ENCODE assay signal across 9 cellular contexts in the genomic region with DNA sequence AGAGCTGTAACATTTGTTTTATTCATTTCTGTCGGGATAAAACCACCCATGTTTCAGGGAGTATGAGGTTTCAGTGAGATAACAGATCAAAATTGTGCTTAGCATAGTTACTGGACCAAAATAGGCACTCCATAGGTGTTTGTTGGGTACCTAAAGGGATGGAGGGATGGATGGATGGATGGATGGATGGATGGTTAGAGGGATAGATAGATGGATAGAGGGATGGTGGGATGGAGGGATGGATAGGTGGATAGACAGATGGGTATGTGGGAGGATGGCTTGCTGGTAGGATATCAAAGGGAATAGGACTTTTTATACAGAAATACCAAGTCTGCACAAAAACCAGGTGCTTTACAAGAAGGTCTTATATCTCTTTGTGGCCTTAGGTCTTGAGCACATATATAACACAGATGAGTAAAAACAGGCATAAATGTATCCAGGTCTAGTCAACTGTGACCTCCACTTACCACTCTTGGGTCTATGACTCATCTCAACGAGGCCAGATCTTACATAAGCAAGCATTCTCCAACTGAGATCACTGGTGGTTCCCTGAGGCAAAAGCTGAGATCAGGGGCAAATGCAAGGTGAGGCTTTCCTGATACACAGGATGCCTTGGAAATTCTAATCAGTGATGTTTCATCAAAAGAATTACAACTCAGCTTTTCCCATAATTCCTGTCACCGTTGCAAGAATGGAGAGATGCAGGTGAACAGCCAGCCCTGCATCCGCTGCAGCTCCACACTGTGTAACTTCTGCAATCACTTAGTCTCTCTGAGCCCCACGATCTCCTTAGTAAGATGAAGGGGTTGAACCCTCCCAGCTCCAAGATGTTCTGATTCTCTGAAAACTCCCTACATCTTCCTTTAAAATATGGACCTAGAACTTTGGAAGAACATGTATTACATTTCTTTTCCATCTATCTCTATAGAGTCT. TPM values are rescaled to one million over a fixed set of nuclear protein-coding genes. Genes with fewer than 3 reads are reported as not detected.
DNase-seq lines count a peak whose midpoint lies in the region; ATAC-seq and TF ChIP-seq lines count a peak whose summit lies in the region.
"Had no signal": no experiment of that assay in that cellular context is flagged by ENCODE, and none has a peak within 500 bp of the region (broad histone marks: within the 10 kb centered on the region; RNA-seq: fewer than 3 reads in every experiment).

No MANE protein-coding gene starts in this region.

- no peak overlapping the region for H3K27ac Mint-ChIP-seq in T-cell

- DNase-seq in adipocyte (ENCODE audit: low read depth): peak; percentile 21
- DNase-seq in stromal cell of bone marrow (ENCODE audit: low read depth): peak; percentile 55
- DNase-seq in WERI-Rb-1: no peak
- no peak for DNase-seq in T-cell
- no peak for DNase-seq in smooth muscle cell (lab: John Stamatoyannopoulos, UW; ENCODE audit: unreplicated experiment)

- POLR2A ChIA-PET in T-cell (lab: Charles Lee): no interaction called here

- no peaks in the 10 kb centered on the region for H3K4me1 Mint-ChIP-seq in T-cell

- H3K27me3 ChIP-seq in DOHH2 (ENCODE audit: control insufficient read depth, low read length) (no peaks in the 10 kb centered on the region), adipocyte (replicated peaks; ENCODE audit: control insufficient read depth, insufficient read depth, low read length) (no peaks in the 10 kb centered on the region), WERI-Rb-1 (ENCODE audit: insufficient read depth, low read depth, severe bottlenecking) (no peaks in the 10 kb centered on the region), smooth muscle cell (ENCODE audit: low read depth) (no peaks in the 10 kb centered on the region)

- peak overlapping the region; percentile 38 for H3K27ac ChIP-seq in DOHH2 (ENCODE audit: low read depth, low read length)
- no peak overlapping the region for H3K27ac ChIP-seq in WERI-Rb-1
- no peak overlapping the region for H3K27ac ChIP-seq in smooth muscle cell (ENCODE audit: low read depth)

- H3K4me3 Mint-ChIP-seq in T-cell: no peak overlapping the region

- no peaks in the 10 kb centered on the region for H3K9me2 ChIP-seq in DOHH2 (replicated peaks; ENCODE audit: control insufficient read depth, low read length)

- H3K36me3 ChIP-seq in DOHH2 (ENCODE audit: control insufficient read depth, low read length): no peaks in the 10 kb centered on the region
- no peaks in the 10 kb centered on the region for H3K36me3 ChIP-seq in adipocyte (ENCODE audit: control insufficient read depth, insufficient read depth, low read length, severe bottlenecking)
- no peaks in the 10 kb centered on the region for H3K36me3 ChIP-seq in WERI-Rb-1
- H3K36me3 ChIP-seq in smooth muscle cell (ENCODE audit: low read depth): no peaks in the 10 kb centered on the region

- TF ChIP-seq CTCF in DOHH2 (IDR thresholded peaks at IDR 0.05; ENCODE audit: low read depth, low read length, poor library complexity, severe bottlenecking) (no peak), WERI-Rb-1 (IDR thresholded peaks at IDR 0.05; ENCODE audit: low read depth, low read length) (no peak), smooth muscle cell (IDR thresholded peaks at IDR 0.05; ENCODE audit: borderline replicate concordance, insufficient read depth, poor library complexity, severe bottlenecking) (no peak)

- H3F3A ChIP-seq in DOHH2 (ENCODE audit: control insufficient read depth, insufficient read depth) (peaks cover 13% of the 10 kb centered on the region), smooth muscle cell (ENCODE audit: low read depth) (no peaks in the 10 kb centered on the region)

- H3K4me2 ChIP-seq in DOHH2 (ENCODE audit: low read length): peak overlapping the region; percentile 58
- H3K4me2 ChIP-seq in smooth muscle cell: no peak overlapping the region

- no peaks in the 10 kb centered on the region for H3K79me2 ChIP-seq in DOHH2 (ENCODE audit: control insufficient read depth, low read length)
- no peaks in the 10 kb centered on the region for H3K79me2 ChIP-seq in smooth muscle cell (ENCODE audit: low read depth)

- CTCF ChIA-PET in T-cell (lab: Charles Lee): interaction anchor here (0.5 to 0.6 kb wide), 2 partner anchors 343 to 475 kb away, joined by 3 to 4 read pairs; no protein-coding TSS in a partner anchor

- no peak overlapping the region for H2AFZ ChIP-seq in smooth muscle cell (ENCODE audit: low read depth)

- H3K9ac ChIP-seq in adipocyte (ENCODE audit: low read length) (no peak overlapping the region), smooth muscle cell (ENCODE audit: low read depth) (no peak overlapping the region)

- WGBS in smooth muscle cell (ENCODE audit: low lambda C conversion rate): 71% methylated on average over 5 of the region's 5 CpGs

- H3K4me1 ChIP-seq in DOHH2 (ENCODE audit: control insufficient read depth, low read length) (peaks cover 68% of the 10 kb centered on the region), adipocyte (ENCODE audit: control insufficient read depth, insufficient read depth, low read length) (peaks cover 1% of the 10 kb centered on the region), smooth muscle cell (ENCODE audit: low read depth) (no peaks in the 10 kb centered on the region)

- no peaks in the 10 kb centered on the region for H4K20me1 ChIP-seq in DOHH2 (ENCODE audit: control insufficient read depth, insufficient read depth, low read depth, low read length)
- H4K20me1 ChIP-seq in smooth muscle cell (ENCODE audit: low read depth): no peaks in the 10 kb centered on the region

- ATAC-seq in GM19455 (IDR thresholded peaks at IDR 0.05; ENCODE audit: unreplicated experiment) (peak; percentile 63), HG03439 (IDR thresholded peaks at IDR 0.05; ENCODE audit: unreplicated experiment) (peak; percentile 54), T-cell (replicated peaks in 1 of 4) (no peak)

- no peaks in the 10 kb centered on the region for H3K9me3 Mint-ChIP-seq in T-cell

- no peaks in the 10 kb centered on the region for H3K27me3 Mint-ChIP-seq in T-cell

- peak overlapping the region; percentile 11 for H3K4me3 ChIP-seq in DOHH2 (ENCODE audit: low read length)
- H3K4me3 ChIP-seq in adipocyte (ENCODE audit: low read length): no peak overlapping the region
- no peak overlapping the region for H3K4me3 ChIP-seq in WERI-Rb-1 (ENCODE audit: low read depth, low read length)
- no peak overlapping the region for H3K4me3 ChIP-seq in smooth muscle cell

- H3K9me3 ChIP-seq in DOHH2 (ENCODE audit: control insufficient read depth, insufficient read depth, low read length) (no peaks in the 10 kb centered on the region), adipocyte (ENCODE audit: control insufficient read depth, low read length) (no peaks in the 10 kb centered on the region), WERI-Rb-1 (ENCODE audit: severe bottlenecking) (no peaks in the 10 kb centered on the region), smooth muscle cell (replicated peaks; ENCODE audit: low read depth) (no peaks in the 10 kb centered on the region)

- no peaks in the 10 kb centered on the region for H3K36me3 Mint-ChIP-seq in T-cell

RNA-seq across cellular contexts. Expression of a gene that starts 32.0 kb away (rescaled TPM):
- total RNA-seq in T-cell: 1 to 10 TPM in 2 of 5 donors, under 1 TPM in 3; 0.37 to 3.8 (median 0.95) TPM
- 0.04 and 0.49 TPM in 2 replicates for total RNA-seq in smooth muscle cell
- polyA plus RNA-seq in smooth muscle cell: 0.16 and 0.98 TPM in 2 replicates
- total RNA-seq: glomerular endothelial cell had no signal

RNA-seq across cellular contexts. Expression of a gene that starts 56.1 kb away (rescaled TPM):
- total RNA-seq in T-cell (10 to 100 TPM; 15.0 to 20.2 (median 16.7) TPM), smooth muscle cell (16.6 and 17.1 TPM in 2 replicates)
- 3.8 and 4.8 TPM in 2 replicates for polyA plus RNA-seq in smooth muscle cell

Comparison
In these comparisons a context has a peak if more than half of its experiments do, and no peak if none do; other contexts are left out.
1. ATAC-seq: peak in GM19455 (single experiment) and HG03439 (single experiment); none in T-cell (0 of 4).
2. DNase-seq: peak in adipocyte (single experiment) and stromal cell of bone marrow (single experiment); none in WERI-Rb-1 (single experiment), T-cell (0 of 34) and smooth muscle cell (single experiment).